ENCODE assay signal across 18 cellular contexts in the genomic region with DNA sequence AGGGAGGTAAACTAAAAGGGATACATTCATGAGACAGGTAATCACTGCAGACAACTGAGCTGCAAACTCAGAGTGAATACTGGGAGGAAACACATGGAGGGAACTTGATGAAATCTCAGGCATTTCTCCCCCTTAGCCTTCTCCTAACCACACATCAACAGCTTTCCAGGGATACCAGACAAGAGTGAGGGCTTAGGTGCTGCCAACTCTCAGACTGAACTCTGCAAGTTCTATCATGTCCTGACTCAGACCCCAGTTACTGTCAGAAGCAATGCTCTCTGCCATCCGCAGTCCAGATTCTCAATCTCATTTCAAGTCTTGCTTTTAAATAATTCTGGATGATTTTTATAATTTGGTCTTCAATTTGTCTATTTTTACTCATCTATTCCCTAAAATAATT.
"Had no signal": no experiment of that assay in that cellular context is flagged by ENCODE, and none has a peak within 500 bp of the region (broad histone marks: within the 10 kb centered on the region; RNA-seq: fewer than 3 reads in every experiment).

No MANE protein-coding gene starts in this region.

- H3K4me2 ChIP-seq: hepatocyte, smooth muscle cell had no signal

- H3K4me3 Mint-ChIP-seq: dendritic cell treated with granulocyte-macrophage colony-stimulating factor and Interleukin-4, amounts not matched to agents 40 ng/mL and 50 ng/mL, for 4 days; effector memory CD8-positive, alpha-beta T cell; naive thymus-derived CD8-positive, alpha-beta T cell; type B pancreatic cell had no signal

- H3K9me3 ChIP-seq: esophagus squamous epithelium, mucosa of descending colon, neutrophil, right atrium auricular region, suprapubic skin, thyroid gland had no signal

- FAIRE-seq: colon, urothelium cell line had no signal

- H3K36me3 ChIP-seq: esophagus squamous epithelium, neutrophil, right atrium auricular region, suprapubic skin, thyroid gland had no signal

- H3K27ac ChIP-seq: esophagus squamous epithelium, hepatocyte, neutrophil, right atrium auricular region, suprapubic skin, thyroid gland had no signal

- DNase-seq: effector memory CD8-positive, alpha-beta T cell; esophagus squamous epithelium; foreskin fibroblast; head of caudate nucleus; mucosa of descending colon; naive thymus-derived CD8-positive, alpha-beta T cell; stimulated activated CD4-positive, alpha-beta T cell treated with anti-CD3 and anti-CD28 coated beads, Interleukin-2, amount 100 ng/mL, for 48 hours; stimulated activated naive CD8-positive, alpha-beta T cell treated with anti-CD3 and anti-CD28 coated beads, Interleukin-15, Interleukin-2, amounts not matched to agents 100 U/mL and 50 U/mL, for 24 hours; thyroid gland had no signal

- H3K36me3 Mint-ChIP-seq: type B pancreatic cell had no signal

- H3K27ac Mint-ChIP-seq: dendritic cell treated with granulocyte-macrophage colony-stimulating factor and Interleukin-4, amounts not matched to agents 40 ng/mL and 50 ng/mL, for 4 days; naive thymus-derived CD8-positive, alpha-beta T cell; type B pancreatic cell had no signal

- H3K79me2 ChIP-seq: hepatocyte had no signal

- H3K4me1 Mint-ChIP-seq: naive thymus-derived CD8-positive, alpha-beta T cell had no signal

- H2AFZ ChIP-seq: hepatocyte had no signal

- H3K4me1 ChIP-seq: thyroid gland had no signal

- ATAC-seq: effector memory CD8-positive, alpha-beta T cell; mucosa of descending colon; naive thymus-derived CD8-positive, alpha-beta T cell; stimulated activated naive CD8-positive, alpha-beta T cell treated with anti-CD3 and anti-CD28 coated beads, Interleukin-15, Interleukin-2, amounts not matched to agents 100 U/mL and 50 U/mL, for 24 hours had no signal

- H3K4me3 ChIP-seq: esophagus squamous epithelium, hepatocyte, mucosa of descending colon, right atrium auricular region, smooth muscle cell, suprapubic skin, thyroid gland had no signal

- H3K9me3 Mint-ChIP-seq: dendritic cell treated with granulocyte-macrophage colony-stimulating factor and Interleukin-4, amounts not matched to agents 40 ng/mL and 50 ng/mL, for 4 days; effector memory CD8-positive, alpha-beta T cell; naive thymus-derived CD8-positive, alpha-beta T cell; type B pancreatic cell had no signal

- H3K27me3 ChIP-seq: esophagus squamous epithelium, hepatocyte, neutrophil, right atrium auricular region, suprapubic skin, thyroid gland had no signal

- H3K27me3 Mint-ChIP-seq: dendritic cell treated with granulocyte-macrophage colony-stimulating factor and Interleukin-4, amounts not matched to agents 40 ng/mL and 50 ng/mL, for 4 days; effector memory CD8-positive, alpha-beta T cell; naive thymus-derived CD8-positive, alpha-beta T cell; type B pancreatic cell had no signal
